Comparison of ENCODE assay signal across 8 cellular contexts in genomic region chr19:32407004-32407992, GRCh38. TPM values are rescaled to one million over a fixed set of nuclear protein-coding genes. Genes with fewer than 3 reads are reported as not detected.
DNase-seq lines count a peak whose midpoint lies in the region; ATAC-seq and TF ChIP-seq lines count a peak whose summit lies in the region.

No MANE protein-coding gene starts in this region.

- peaks cover 43% of the 10 kb centered on the region for H3K36me3 ChIP-seq in HUES6 (ENCODE audit: control insufficient read depth, insufficient read depth, low read length)
- peaks cover 0 to 37% of the 10 kb centered on the region in 2 donors for H3K36me3 ChIP-seq in left lung

- peak; percentile 37 for DNase-seq in AG08395 (ENCODE audit: low spot score)
- peak; percentile 62 for DNase-seq in astrocyte of the hippocampus (ENCODE audit: low read depth, low spot score)
- peak in 1 of 2 donors; percentile 50 for DNase-seq in left lung
- no peak for DNase-seq in NCI-H128 (lab: John Stamatoyannopoulos, UW; ENCODE audit: unreplicated experiment)
- no peak for DNase-seq in SIG-M5 treated with dmso at 0.1 percent for 504 hours (lab: John Stamatoyannopoulos, UW; ENCODE audit: unreplicated experiment)

- H3K4me3 ChIP-seq in HUES6 (ENCODE audit: low read depth, low read length) (peak overlapping the region; percentile 95), left lung (peak overlapping the region in 1 of 2 donors; percentile 84)

- TF ChIP-seq CTCF in left lung (IDR thresholded peaks at IDR 0.05), result no peak

- intact Hi-C loops in left lung (cut with DNase I), result no loop called here

- no peak overlapping the region for H3K27ac ChIP-seq in HUES6 (ENCODE audit: low read depth, low read length)
- H3K27ac ChIP-seq in left lung, result peak overlapping the region; percentile 97 to 100

- no peaks in the 10 kb centered on the region for H3K27me3 ChIP-seq in HUES6 (ENCODE audit: control insufficient read depth, insufficient read depth, low read length)
- H3K27me3 ChIP-seq in left lung, result no peaks in the 10 kb centered on the region

- H3K4me1 ChIP-seq in HUES6 (ENCODE audit: control insufficient read depth, insufficient read depth, low read length), result peaks cover 28% of the 10 kb centered on the region
- peaks cover 8 to 37% of the 10 kb centered on the region in 2 donors for H3K4me1 ChIP-seq in left lung

- no peak overlapping the region for H3K9ac ChIP-seq in HUES6 (ENCODE audit: low read length)

- ATAC-seq in left lung, result peak; percentile 32
- ATAC-seq in HG03045 (IDR thresholded peaks at IDR 0.05; ENCODE audit: unreplicated experiment), result no peak
- ATAC-seq in HG02571 (IDR thresholded peaks at IDR 0.05; ENCODE audit: unreplicated experiment), result no peak

- no peaks in the 10 kb centered on the region for H3K9me3 ChIP-seq in HUES6 (ENCODE audit: control insufficient read depth, insufficient read depth, low read depth, low read length)
- H3K9me3 ChIP-seq in left lung, result no peaks in the 10 kb centered on the region

RNA-seq across cellular contexts. Expression of gene DPY19L3, which starts 1.7 kb away (rescaled TPM):
- 10 to 100 TPM; 31.5 to 44.9 TPM for total RNA-seq in left lung

Comparison
In these comparisons a context has a peak if more than half of its experiments do, and no peak if none do; other contexts are left out.
1. DNase-seq: peak in AG08395 (single experiment) and astrocyte of the hippocampus (single experiment); none in NCI-H128 (single experiment) and SIG-M5 treated with dmso at 0.1 percent for 504 hours (single experiment).